11 cellular contexts compared by ENCODE assay signal in the genomic region with DNA sequence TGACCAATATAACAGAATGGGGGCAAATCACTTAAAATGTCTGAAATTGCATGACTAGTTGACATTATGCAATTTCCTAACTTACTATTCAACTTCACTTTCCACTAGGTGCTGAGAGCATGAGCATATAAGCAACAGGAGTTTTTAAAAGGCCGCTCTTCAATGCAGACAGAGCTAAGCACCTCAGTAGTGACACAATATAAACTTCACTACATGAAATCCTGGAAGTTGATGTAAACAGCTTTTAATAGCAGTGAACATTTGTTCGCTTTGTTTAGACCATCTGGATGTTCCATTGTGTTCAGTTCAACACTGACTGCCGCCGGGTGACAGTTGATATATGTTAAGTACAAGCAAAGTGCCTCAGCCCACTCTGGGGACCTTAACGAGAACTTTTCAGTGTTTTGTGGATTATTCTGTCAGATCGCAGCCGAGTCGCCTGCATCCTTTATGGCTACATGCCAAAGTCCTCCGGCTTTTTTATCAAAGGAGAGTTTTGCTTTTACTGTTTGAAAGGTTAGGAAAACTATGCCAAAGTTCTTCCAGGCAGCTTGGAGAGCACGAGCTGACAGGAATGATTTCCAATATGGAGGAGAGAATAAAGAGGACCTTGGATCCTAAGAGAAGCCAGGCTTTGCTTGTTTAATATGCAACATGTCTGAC.
DNase-seq lines count a peak whose midpoint lies in the region; ATAC-seq, FAIRE-seq and TF ChIP-seq lines count a peak whose summit lies in the region.
"Had no signal": no experiment of that assay in that cellular context is flagged by ENCODE, and none has a peak within 500 bp of the region (broad histone marks: within the 10 kb centered on the region; RNA-seq: fewer than 3 reads in every experiment).

No MANE protein-coding gene starts in this region.

- DNase-seq in DMS53 (lab: John Stamatoyannopoulos, UW) (peak; percentile 61), NCI-H2171 treated with DMSO at 0.1 percent for 48 hours (lab: John Stamatoyannopoulos, UW) (peak; percentile 89), esophagus muscularis mucosa (ENCODE audit: extremely low spot score) (no peak), COLO829 (ENCODE audit: low spot score) (no peak), midbrain (lab: John Stamatoyannopoulos, UW) (no peak), D721Med (ENCODE audit: insufficient read length, low spot score) (no peak)
- DNase-seq: activated effector memory CD4-positive, alpha-beta T cell treated with anti-CD3 and anti-CD28 coated beads, Interleukin-2, amount 50 U/mL, for 16 hours; stimulated activated CD4-positive, alpha-beta T cell treated with anti-CD3 and anti-CD28 coated beads, Interleukin-4, amount 100 ng/mL, for 4 hours had no signal

- TF ChIP-seq EP300 in esophagus muscularis mucosa (IDR thresholded peaks at IDR 0.05) = no peak

- H2AFZ ChIP-seq in neuron (ENCODE audit: low read depth, low read length) = peak overlapping the region; percentile 95

- intact Hi-C loops in esophagus muscularis mucosa (cut with DNase I) = no loop called here

- peak overlapping the region; percentile 9 to 25 (median 16) for H3K4me3 ChIP-seq in esophagus muscularis mucosa
- peak overlapping the region; percentile 51 for H3K4me3 ChIP-seq in neuron (ENCODE audit: low read length)
- H3K4me3 ChIP-seq: GM23338 had no signal

- H3K9me3 ChIP-seq in esophagus muscularis mucosa = no peaks in the 10 kb centered on the region
- no peaks in the 10 kb centered on the region for H3K9me3 ChIP-seq in neuron (ENCODE audit: low read length)

- H3K4me1 ChIP-seq in esophagus muscularis mucosa = peaks cover 12 to 16% (median 14%) of the 10 kb centered on the region in 4 donors
- H3K4me1 ChIP-seq in neuron (ENCODE audit: insufficient read depth, low read length) = peaks cover 20% of the 10 kb centered on the region

- H3K27me3 ChIP-seq in esophagus muscularis mucosa (no peaks in the 10 kb centered on the region), neuron (ENCODE audit: insufficient read depth, low read length) (no peaks in the 10 kb centered on the region)

- H3K36me3 ChIP-seq in esophagus muscularis mucosa (no peaks in the 10 kb centered on the region), neuron (ENCODE audit: insufficient read depth, low read length) (no peaks in the 10 kb centered on the region)

- TF ChIP-seq CTCF in esophagus muscularis mucosa (IDR thresholded peaks at IDR 0.05) (no peak), D721Med (IDR thresholded peaks at IDR 0.05; ENCODE audit: insufficient read depth, missing control alignments) (no peak)

- no peak for FAIRE-seq in D721Med (lab: Jason Lieb, UNC)

- no peak for TF ChIP-seq POLR2A in esophagus muscularis mucosa (IDR thresholded peaks at IDR 0.05; ENCODE audit: low read depth)

- H3K27ac ChIP-seq in esophagus muscularis mucosa (replicated peaks in 1 of 4) = peak overlapping the region in 2 of 4 donors; percentile 5 to 38

- 7% methylated on average over 10 of the region's 10 CpGs for WGBS in esophagus muscularis mucosa

- ATAC-seq in HG03432 (IDR thresholded peaks at IDR 0.05; ENCODE audit: unreplicated experiment) = no peak
- ATAC-seq: GM23338 had no signal

Comparison
In these comparisons a context has a peak if more than half of its experiments do, and no peak if none do; other contexts are left out.
1. DNase-seq: peak in DMS53 (single experiment) and NCI-H2171 treated with DMSO at 0.1 percent for 48 hours (single experiment); none in esophagus muscularis mucosa (single experiment), COLO829 (single experiment), midbrain (single experiment) and D721Med (single experiment).